1 cellular context compared by ENCODE assay signal in genomic region chr3:189950258-189950657, GRCh38.
A peak's percentile ranks its signal among the peaks of the same experiment; 100 is the strongest.
TF ChIP-seq lines count a peak whose summit lies in the region.

No MANE protein-coding gene starts in this region.

TF ChIP-seq in H1, 55 proteins besides CTCF, POLR2A, EP300 and RAD21:
- no peak for TF ChIP-seq MAFK (IDR thresholded peaks at IDR 0.05; ENCODE audit: low read depth, low read length)
- peak; percentile 64; the same call in 1 of the 2 replicates for TF ChIP-seq YY1 (IDR thresholded peaks at IDR 0.05; ENCODE audit: low read depth, low read length)
